29 cellular contexts compared by ENCODE assay signal in the genomic region with DNA sequence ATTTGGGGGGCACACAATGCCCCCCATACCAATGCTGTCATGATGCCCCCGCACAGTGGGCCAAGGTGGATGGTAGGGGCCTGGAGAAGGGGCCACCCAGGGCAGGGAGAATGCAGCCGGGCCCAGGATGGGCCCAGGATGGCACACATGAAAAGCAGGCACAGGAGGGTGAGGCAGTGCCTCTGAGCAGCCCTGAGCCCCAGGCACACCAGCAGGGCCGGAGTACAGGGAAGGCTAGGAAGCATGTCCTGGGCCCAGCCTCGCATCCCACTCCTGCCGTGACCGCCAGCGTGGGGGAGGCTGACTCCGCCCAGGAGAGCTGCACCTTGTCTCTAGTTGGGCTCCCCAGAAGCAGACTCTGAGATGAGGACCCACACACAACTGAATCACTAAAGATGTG. TPM values are rescaled to one million over a fixed set of nuclear protein-coding genes. Genes with fewer than 3 reads are reported as not detected.
"Had no signal": no experiment of that assay in that cellular context is flagged by ENCODE, and none has a peak within 500 bp of the region (broad histone marks: within the 10 kb centered on the region; RNA-seq: fewer than 3 reads in every experiment).

No MANE protein-coding gene starts in this region.

- H3K4me3 ChIP-seq: left lung, lung, ovary, right atrium auricular region, right lobe of liver, smooth muscle cell, suprapubic skin, thoracic aorta, tibial artery, uterus had no signal

- FAIRE-seq: keratinocyte had no signal

- ATAC-seq: left colon; left lung; natural killer cell treated with Interleukin-12 subunit alpha and Interleukin-12 subunit beta and Interleukin-15 and Interleukin-18, amount 100 ng/mL, for 72 hours; right lobe of liver had no signal

- H3K27me3 Mint-ChIP-seq: naive B cell had no signal

- H3K4me2 ChIP-seq: smooth muscle cell had no signal

- H3K9me3 Mint-ChIP-seq: natural killer cell treated with Interleukin-12 subunit alpha and Interleukin-12 subunit beta and Interleukin-15 and Interleukin-18, amount 100 ng/mL, for 72 hours had no signal

- H3K27me3 ChIP-seq: left lung, ovary, right atrium auricular region, right lobe of liver, suprapubic skin, tibial artery, uterus had no signal

- H3K27ac Mint-ChIP-seq: mesothelial cell of epicardium; naive B cell; natural killer cell treated with Interleukin-12 subunit alpha and Interleukin-12 subunit beta and Interleukin-15 and Interleukin-18, amount 100 ng/mL, for 72 hours; progenitor cell of endocrine pancreas had no signal

- H3K4me1 ChIP-seq: left lung, right atrium auricular region, right lobe of liver, suprapubic skin, tibial artery, uterus had no signal

- H3K27ac ChIP-seq: left lung, neutrophil, ovary, right atrium auricular region, right lobe of liver, suprapubic skin, thoracic aorta, tibial artery, uterus had no signal

- H3K36me3 ChIP-seq: left lung, neutrophil, ovary, right atrium auricular region, right lobe of liver, suprapubic skin, thoracic aorta, tibial artery, uterus had no signal

- H3K9me3 ChIP-seq: left lung, neutrophil, ovary, right atrium auricular region, right lobe of liver, suprapubic skin, tibial artery, uterus had no signal

- H3K36me3 Mint-ChIP-seq: mesothelial cell of epicardium; naive B cell; natural killer cell treated with Interleukin-12 subunit alpha and Interleukin-12 subunit beta and Interleukin-15 and Interleukin-18, amount 100 ng/mL, for 72 hours had no signal

- DNase-seq: hippocampal formation; left colon; left lung; mesendoderm; naive B cell; occipital lobe; ovary; stimulated activated CD4-positive, alpha-beta T cell treated with anti-CD3 and anti-CD28 coated beads, Interleukin-1b, Interleukin-23, amount 100 ng/mL, for 48 hours; stimulated activated CD4-positive, alpha-beta T cell treated with anti-CD3 and anti-CD28 coated beads, Interleukin-2, amount 100 ng/mL, for 48 hours; stimulated activated naive CD4-positive, alpha-beta T cell; tibial artery; trophoblast cell; uterus had no signal

- H3K4me1 Mint-ChIP-seq: mesothelial cell of epicardium, naive B cell had no signal

- H3K4me3 Mint-ChIP-seq: mesothelial cell of epicardium; naive B cell; natural killer cell treated with Interleukin-12 subunit alpha and Interleukin-12 subunit beta and Interleukin-15 and Interleukin-18, amount 100 ng/mL, for 72 hours had no signal

RNA-seq across cellular contexts. Expression of a gene that starts 59.3 kb away (rescaled TPM):
- total RNA-seq: lower leg skin; mononuclear cell; natural killer cell treated with Interleukin-12 subunit alpha and Interleukin-12 subunit beta and Interleukin-15 and Interleukin-18, amount 100 ng/mL, for 72 hours; ovary; pulmonary artery endothelial cell; right lobe of liver; smooth muscle cell; subcutaneous adipose tissue; suprapubic skin; thoracic aorta; ureter had no signal
- polyA plus RNA-seq: keratinocyte, smooth muscle cell had no signal
